In the genomic region with DNA sequence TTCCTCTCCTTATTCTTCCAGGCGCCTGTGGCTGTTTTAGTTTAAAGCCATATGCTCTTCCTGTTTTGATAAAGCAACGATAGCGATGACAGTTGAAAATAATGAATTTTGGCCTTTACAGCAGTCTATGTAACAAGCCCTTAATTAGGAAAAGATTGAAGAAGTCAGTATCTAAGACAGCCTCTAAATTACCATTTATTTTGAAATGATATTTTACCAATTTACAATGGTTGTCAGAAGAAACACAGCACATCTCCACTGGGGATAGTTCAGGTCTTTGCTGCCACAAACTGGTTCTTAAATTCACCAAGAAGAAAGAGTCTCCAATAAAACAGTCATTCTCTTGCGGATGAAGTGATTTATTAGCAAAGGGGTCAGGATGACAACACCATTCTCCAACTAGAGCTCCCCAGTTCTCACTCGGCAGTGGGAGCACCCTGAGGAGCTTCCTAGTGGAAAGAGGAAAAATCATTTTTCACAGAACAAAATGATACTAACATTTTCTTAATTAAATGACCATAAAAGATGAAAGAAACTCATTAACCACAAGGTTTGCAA, we compare ENCODE assay signal across 31 cellular contexts.
"Had no signal": no experiment of that assay in that cellular context is flagged by ENCODE, and none has a peak within 500 bp of the region (broad histone marks: within the 10 kb centered on the region; RNA-seq: fewer than 3 reads in every experiment).

No MANE protein-coding gene starts in this region.

- ATAC-seq: activated CD4-positive, alpha-beta T cell treated with anti-CD3 and anti-CD28 coated beads for 36 hours; activated CD4-positive, CD25-positive, alpha-beta regulatory T cell treated with anti-CD3 and anti-CD28 coated beads, Interleukin-2, amount 50 U/mL, for 24 hours; activated naive CD4-positive, alpha-beta T cell treated with anti-CD3 and anti-CD28 coated beads, Interleukin-2, amount 50 U/mL, for 72 hours; activated T-cell treated with anti-CD3 and anti-CD28 coated beads, Interleukin-2, amount 50 U/mL, for 4 hours; body of pancreas; Panc1; WTC11 had no signal

- H3K9ac ChIP-seq: KMS-11 had no signal

- H3K4me1 ChIP-seq: adrenal gland, body of pancreas, breast epithelium, SJCRH30 had no signal

- H3K4me3 ChIP-seq: adrenal gland, body of pancreas, breast epithelium, SJCRH30 had no signal

- H3K27me3 ChIP-seq: adrenal gland, body of pancreas, breast epithelium, SJCRH30 had no signal

- H3K4me1 Mint-ChIP-seq: activated CD4-positive, alpha-beta T cell treated with anti-CD3 and anti-CD28 coated beads for 36 hours; activated CD4-positive, alpha-beta T cell treated with anti-CD3 and anti-CD28 coated beads, Interleukin-2, amount 10 ng/mL, durations not matched to agents 7 days and 5 days had no signal

- H3K27me3 Mint-ChIP-seq: activated CD4-positive, alpha-beta memory T cell treated with anti-CD3 and anti-CD28 coated beads for 36 hours; activated CD4-positive, alpha-beta T cell treated with anti-CD3 and anti-CD28 coated beads for 36 hours; activated CD4-positive, alpha-beta T cell treated with anti-CD3 and anti-CD28 coated beads, Interleukin-2, amount 10 ng/mL, durations not matched to agents 7 days and 5 days had no signal

- H3K36me3 Mint-ChIP-seq: activated naive CD4-positive, alpha-beta T cell treated with anti-CD3 and anti-CD28 coated beads, Interleukin-2, amount 50 U/mL, for 72 hours had no signal

- H3K27ac ChIP-seq: adrenal gland, body of pancreas, breast epithelium, KMS-11, SJCRH30 had no signal

- H3K9me3 ChIP-seq: adrenal gland, body of pancreas, breast epithelium, SJCRH30 had no signal

- H3K4me2 ChIP-seq: KMS-11 had no signal

- H3K4me3 Mint-ChIP-seq: activated CD4-positive, alpha-beta memory T cell treated with anti-CD3 and anti-CD28 coated beads for 36 hours; activated CD4-positive, alpha-beta T cell treated with anti-CD3 and anti-CD28 coated beads for 36 hours; activated CD4-positive, alpha-beta T cell treated with anti-CD3 and anti-CD28 coated beads, Interleukin-2, amount 10 ng/mL, durations not matched to agents 7 days and 5 days; activated naive CD4-positive, alpha-beta T cell treated with anti-CD3 and anti-CD28 coated beads for 36 hours; activated T-cell treated with anti-CD3 and anti-CD28 coated beads, Interleukin-2, amount 50 U/mL, for 4 hours; activated T-helper 1 cell treated with anti-CD3 and anti-CD28 coated beads, Interleukin-12 subunit alpha, Interleukin-12 subunit beta, Interleukin-2, Interleukin-4 antibody, amounts not matched to agents 30 ng/mL and 10 ng/mL and 1 ng/mL, durations not matched to agents 14 hours and 24 hours and 36 hours; T-helper 2 cell treated with Interferon-gamma antibody and Interleukin-4, amounts not matched to agents 5 μg/mL and 100 μg/mL, for 36 hours; WTC11 had no signal

- H3K9me3 Mint-ChIP-seq: activated CD4-positive, alpha-beta memory T cell treated with anti-CD3 and anti-CD28 coated beads for 36 hours; activated CD4-positive, alpha-beta T cell treated with anti-CD3 and anti-CD28 coated beads, Interleukin-2, amount 10 ng/mL, durations not matched to agents 7 days and 5 days; activated naive CD4-positive, alpha-beta T cell treated with anti-CD3 and anti-CD28 coated beads for 36 hours; activated naive CD4-positive, alpha-beta T cell treated with anti-CD3 and anti-CD28 coated beads, Interleukin-2, amount 50 U/mL, for 72 hours; activated T-cell treated with anti-CD3 and anti-CD28 coated beads, Interleukin-2, amount 50 U/mL, for 4 hours; activated T-helper 1 cell treated with anti-CD3 and anti-CD28 coated beads, Interleukin-12 subunit alpha, Interleukin-12 subunit beta, Interleukin-2, Interleukin-4 antibody, amounts not matched to agents 30 ng/mL and 10 ng/mL and 1 ng/mL, durations not matched to agents 14 hours and 24 hours and 36 hours; T-helper 2 cell treated with Interferon-gamma antibody and Interleukin-4, amounts not matched to agents 5 μg/mL and 100 μg/mL, for 36 hours; WTC11 had no signal

- H3K36me3 ChIP-seq: adrenal gland, breast epithelium had no signal

- DNase-seq: activated CD4-positive, alpha-beta memory T cell treated with anti-CD3 and anti-CD28 coated beads for 36 hours; activated CD4-positive, alpha-beta T cell treated with anti-CD3 and anti-CD28 coated beads for 36 hours; activated CD4-positive, alpha-beta T cell treated with anti-CD3 and anti-CD28 coated beads, Interleukin-2, amount 10 ng/mL, durations not matched to agents 7 days and 5 days; activated CD8-positive, alpha-beta memory T cell treated with anti-CD3 and anti-CD28 coated beads, Interleukin-2, amount 50 U/mL, for 4 hours; activated gamma-delta T cell treated with Interleukin-2 at 50 U/mL for 16 hours; activated naive CD4-positive, alpha-beta T cell treated with anti-CD3 and anti-CD28 coated beads for 36 hours; activated T-cell treated with anti-CD3 and anti-CD28 coated beads for 4 hours; activated T-cell treated with anti-CD3 and anti-CD28 coated beads, Interleukin-2, amount 50 U/mL, for 4 hours; adrenal gland; body of pancreas; cerebellar nuclear complex; MM.1S; MV-4-11; NCI-H1092; NCI-H1436 treated with DMSO at 0.1 percent for 48 hours; NCI-H187 treated with DMSO at 0.1 percent for 48 hours; NCI-H2081; NCI-H2171 treated with DMSO at 0.1 percent for 48 hours; NCI-H2227 treated with DMSO at 0.1 percent for 48 hours; NCI-H446 treated with DMSO at 0.1 percent for 48 hours; NCI-H524; SHP77; SJCRH30 had no signal

- H3K27ac Mint-ChIP-seq: activated CD4-positive, alpha-beta memory T cell treated with anti-CD3 and anti-CD28 coated beads for 36 hours; activated CD4-positive, alpha-beta T cell treated with anti-CD3 and anti-CD28 coated beads for 36 hours; activated CD4-positive, alpha-beta T cell treated with anti-CD3 and anti-CD28 coated beads, Interleukin-2, amount 10 ng/mL, durations not matched to agents 7 days and 5 days; activated naive CD4-positive, alpha-beta T cell treated with anti-CD3 and anti-CD28 coated beads for 36 hours; activated naive CD4-positive, alpha-beta T cell treated with anti-CD3 and anti-CD28 coated beads, Interleukin-2, amount 50 U/mL, for 72 hours; activated T-helper 1 cell treated with anti-CD3 and anti-CD28 coated beads, Interleukin-12 subunit alpha, Interleukin-12 subunit beta, Interleukin-2, Interleukin-4 antibody, amounts not matched to agents 30 ng/mL and 10 ng/mL and 1 ng/mL, durations not matched to agents 14 hours and 24 hours and 36 hours; T-helper 2 cell treated with Interferon-gamma antibody and Interleukin-4, amounts not matched to agents 5 μg/mL and 100 μg/mL, for 36 hours had no signal
